Comparison of ENCODE assay signal across 8 cellular contexts in genomic region chr7:87627634-87627994, GRCh38. TPM values are rescaled to one million over a fixed set of nuclear protein-coding genes. Genes with fewer than 3 reads are reported as not detected.
DNase-seq lines count a peak whose midpoint lies in the region; ATAC-seq and TF ChIP-seq lines count a peak whose summit lies in the region.

No MANE protein-coding gene starts in this region.

- H4K20me1 ChIP-seq in neural progenitor cell (ENCODE audit: low read depth) = no peaks in the 10 kb centered on the region

- DNase-seq in SK-N-MC (ENCODE audit: low read depth, low spot score) (no peak), neural progenitor cell (ENCODE audit: low spot score) (no peak), NCI-H146 (lab: John Stamatoyannopoulos, UW) (no peak), DMS153 (lab: John Stamatoyannopoulos, UW) (no peak)
- no peak for DNase-seq in activated CD8-positive, alpha-beta memory T cell treated with anti-CD3 and anti-CD28 coated beads, Interleukin-2, amount 50 U/mL, for 48 hours

- no peaks in the 10 kb centered on the region for H3K36me3 Mint-ChIP-seq in neural progenitor cell

- no peak overlapping the region for H3K27ac Mint-ChIP-seq in neural progenitor cell

- H3K4me3 Mint-ChIP-seq in neural progenitor cell = peak overlapping the region; percentile 84

- peaks cover 4% of the 10 kb centered on the region for H3F3A ChIP-seq in neural progenitor cell (ENCODE audit: low read depth)

- H3K4me3 ChIP-seq in SK-N-MC = peak overlapping the region; percentile 80
- peak overlapping the region; percentile 67 for H3K4me3 ChIP-seq in neural progenitor cell

- H3K36me3 ChIP-seq in SK-N-MC (ENCODE audit: insufficient read depth, low read length) (no peaks in the 10 kb centered on the region), neural progenitor cell (no peaks in the 10 kb centered on the region)

- H3K9ac ChIP-seq in SK-N-MC (ENCODE audit: insufficient read length) (no peak overlapping the region), neural progenitor cell (no peak overlapping the region)

- H3K9me3 ChIP-seq in SK-N-MC (ENCODE audit: low read depth, low read length) = no peaks in the 10 kb centered on the region
- no peaks in the 10 kb centered on the region for H3K9me3 ChIP-seq in neural progenitor cell (ENCODE audit: low read depth)

- H3K4me1 Mint-ChIP-seq in neural progenitor cell = peaks cover 4% of the 10 kb centered on the region

- peak overlapping the region; percentile 75 for H3K4me2 ChIP-seq in neural progenitor cell

- peaks cover 12% of the 10 kb centered on the region for H3K27me3 Mint-ChIP-seq in neural progenitor cell (ENCODE audit: insufficient read depth, low read depth)

- no peaks in the 10 kb centered on the region for H3K4me1 ChIP-seq in neural progenitor cell

- no peaks in the 10 kb centered on the region for H3K79me2 ChIP-seq in neural progenitor cell (ENCODE audit: low read depth)

- ATAC-seq in GM18858 (IDR thresholded peaks at IDR 0.05; ENCODE audit: unreplicated experiment) (peak; percentile 11), HG02588 (IDR thresholded peaks at IDR 0.05; ENCODE audit: unreplicated experiment) (peak; percentile 4), esophagus mucosa (peak; percentile 17)

- no peak overlapping the region for H2AFZ ChIP-seq in neural progenitor cell (replicated peaks)

- no peak overlapping the region for H3K27ac ChIP-seq in SK-N-MC
- no peak overlapping the region for H3K27ac ChIP-seq in neural progenitor cell

- H3K27me3 ChIP-seq in neural progenitor cell = peaks cover 58% of the 10 kb centered on the region

- no peak for TF ChIP-seq CTCF in neural progenitor cell (IDR thresholded peaks at IDR 0.05)

- peaks cover 4% of the 10 kb centered on the region for H3K9me3 Mint-ChIP-seq in neural progenitor cell

RNA-seq across cellular contexts. Expression of gene RUNDC3B, which starts 0.6 kb away (rescaled TPM):
- total RNA-seq in esophagus mucosa = 0.84 TPM
- total RNA-seq in neural progenitor cell (ENCODE audit: low replicate concordance) = 0.12 and 1.2 TPM in 2 replicates

RNA-seq across cellular contexts. Expression of gene ABCB1, which starts 26.9 kb away (rescaled TPM):
- total RNA-seq in esophagus mucosa (2.7 TPM), neural progenitor cell (ENCODE audit: low replicate concordance) (not detected in 2 replicates)
